11 cellular contexts compared by ENCODE assay signal in genomic region chr13:73861136-73861535, GRCh38.
"Had no signal": no experiment of that assay in that cellular context is flagged by ENCODE, and none has a peak within 500 bp of the region (broad histone marks: within the 10 kb centered on the region; RNA-seq: fewer than 3 reads in every experiment).

No MANE protein-coding gene starts in this region.

- H3K4me3 Mint-ChIP-seq: activated CD4-positive, alpha-beta T cell treated with anti-CD3 and anti-CD28 coated beads, Interleukin-2, amount 10 ng/mL, durations not matched to agents 24 days and 14 days; activated CD8-positive, alpha-beta memory T cell treated with anti-CD3 and anti-CD28 coated beads, Interleukin-2, amount 10 ng/mL, durations not matched to agents 7 days and 5 days; immature natural killer cell; mesothelial cell of epicardium; stimulated activated memory B cell treated with anti-CD40 and anti-IgM and Interleukin-4, amounts not matched to agents 10 μg/mL and 1 μg/mL and 100 μg/mL, for 72 hours had no signal

- FAIRE-seq: bronchial epithelial cell had no signal

- DNase-seq: activated CD4-positive, alpha-beta T cell treated with anti-CD3 and anti-CD28 coated beads, Interleukin-2, amount 10 ng/mL, durations not matched to agents 24 days and 14 days; activated CD8-positive, alpha-beta memory T cell treated with anti-CD3 and anti-CD28 coated beads, Interleukin-2, amount 10 ng/mL, durations not matched to agents 7 days and 5 days; foreskin keratinocyte; immature natural killer cell; left cardiac atrium; lower lobe of right lung; posterior cingulate gyrus; trophoblast cell had no signal

- H3K9me3 Mint-ChIP-seq: activated CD4-positive, alpha-beta T cell treated with anti-CD3 and anti-CD28 coated beads, Interleukin-2, amount 10 ng/mL, durations not matched to agents 24 days and 14 days; immature natural killer cell; stimulated activated memory B cell treated with anti-CD40 and anti-IgM and Interleukin-4, amounts not matched to agents 10 μg/mL and 1 μg/mL and 100 μg/mL, for 72 hours had no signal

- ATAC-seq: activated CD8-positive, alpha-beta memory T cell treated with anti-CD3 and anti-CD28 coated beads, Interleukin-2, amount 10 ng/mL, durations not matched to agents 7 days and 5 days; foreskin keratinocyte; left cardiac atrium; lower lobe of right lung; stimulated activated memory B cell treated with anti-CD40 and anti-IgM and Interleukin-4, amounts not matched to agents 10 μg/mL and 1 μg/mL and 100 μg/mL, for 72 hours had no signal

- H3K36me3 Mint-ChIP-seq: immature natural killer cell had no signal

- H3K27me3 Mint-ChIP-seq: activated CD4-positive, alpha-beta T cell treated with anti-CD3 and anti-CD28 coated beads, Interleukin-2, amount 10 ng/mL, durations not matched to agents 24 days and 14 days; activated CD8-positive, alpha-beta memory T cell treated with anti-CD3 and anti-CD28 coated beads, Interleukin-2, amount 10 ng/mL, durations not matched to agents 7 days and 5 days; stimulated activated memory B cell treated with anti-CD40 and anti-IgM and Interleukin-4, amounts not matched to agents 10 μg/mL and 1 μg/mL and 100 μg/mL, for 72 hours had no signal

- H3K27ac Mint-ChIP-seq: activated CD4-positive, alpha-beta T cell treated with anti-CD3 and anti-CD28 coated beads, Interleukin-2, amount 10 ng/mL, durations not matched to agents 24 days and 14 days; activated CD8-positive, alpha-beta memory T cell treated with anti-CD3 and anti-CD28 coated beads, Interleukin-2, amount 10 ng/mL, durations not matched to agents 7 days and 5 days; mesothelial cell of epicardium; stimulated activated memory B cell treated with anti-CD40 and anti-IgM and Interleukin-4, amounts not matched to agents 10 μg/mL and 1 μg/mL and 100 μg/mL, for 72 hours had no signal
